35 cellular contexts compared by ENCODE assay signal in genomic region chr5:96000308-96000707, GRCh38.
"Had no signal": no experiment of that assay in that cellular context is flagged by ENCODE, and none has a peak within 500 bp of the region (broad histone marks: within the 10 kb centered on the region; RNA-seq: fewer than 3 reads in every experiment).

No MANE protein-coding gene starts in this region.

- H3K36me3 ChIP-seq: adrenal gland, brain microvascular endothelial cell, breast epithelium had no signal

- H3K36me3 Mint-ChIP-seq: activated CD4-positive, alpha-beta memory T cell treated with anti-CD3 and anti-CD28 coated beads for 36 hours; activated naive CD4-positive, alpha-beta T cell treated with anti-CD3 and anti-CD28 coated beads, Interleukin-2, amount 50 U/mL, for 72 hours; activated naive CD8-positive, alpha-beta T cell treated with anti-CD3 and anti-CD28 coated beads for 36 hours had no signal

- H3K4me3 ChIP-seq: adrenal gland, body of pancreas, breast epithelium had no signal

- FAIRE-seq: TTC549 had no signal

- ATAC-seq: activated CD8-positive, alpha-beta T cell treated with anti-CD3 and anti-CD28 coated beads for 36 hours; activated naive CD4-positive, alpha-beta T cell treated with anti-CD3 and anti-CD28 coated beads, Interleukin-2, amount 50 U/mL, for 72 hours; activated T-cell treated with anti-CD3 and anti-CD28 coated beads, Interleukin-2, amount 50 U/mL, for 4 hours; activated T-cell treated with anti-CD3 and anti-CD28 coated beads, Interleukin-2, amount 50 U/mL, for 72 hours; activated T-helper 17 cell treated with anti-CD3 and anti-CD28 coated beads, Interleukin-2, amount 50 U/mL, for 72 hours; body of pancreas had no signal

- H3K27me3 Mint-ChIP-seq: activated CD4-positive, alpha-beta T cell treated with anti-CD3 and anti-CD28 coated beads, Interleukin-2, amount 10 ng/mL, durations not matched to agents 24 days and 14 days; activated naive CD8-positive, alpha-beta T cell treated with anti-CD3 and anti-CD28 coated beads for 36 hours; activated T-helper 17 cell treated with anti-CD3 and anti-CD28 coated beads, Interleukin-2, amount 50 U/mL, for 72 hours had no signal

- H3K27ac Mint-ChIP-seq: activated B cell treated with CpG ODN at 0.5 μM for 24 hours; activated CD4-positive, alpha-beta memory T cell treated with anti-CD3 and anti-CD28 coated beads for 36 hours; activated CD4-positive, alpha-beta T cell treated with anti-CD3 and anti-CD28 coated beads, Interleukin-2, amount 10 ng/mL, durations not matched to agents 24 days and 14 days; activated CD8-positive, alpha-beta T cell treated with anti-CD3 and anti-CD28 coated beads for 36 hours; activated naive CD4-positive, alpha-beta T cell treated with anti-CD3 and anti-CD28 coated beads for 36 hours; activated naive CD4-positive, alpha-beta T cell treated with anti-CD3 and anti-CD28 coated beads, Interleukin-2, amount 50 U/mL, for 72 hours; activated naive CD8-positive, alpha-beta T cell treated with anti-CD3 and anti-CD28 coated beads for 36 hours; activated T-cell treated with anti-CD3 and anti-CD28 coated beads, Interleukin-2, amount 50 U/mL, for 72 hours; activated T-helper 1 cell treated with anti-CD3 and anti-CD28 coated beads, Interleukin-12 subunit alpha, Interleukin-12 subunit beta, Interleukin-2, Interleukin-4 antibody, amounts not matched to agents 30 ng/mL and 10 ng/mL and 1 ng/mL, durations not matched to agents 14 hours and 24 hours and 36 hours; activated T-helper 17 cell treated with anti-CD3 and anti-CD28 coated beads, Interleukin-2, amount 50 U/mL, for 72 hours; T-helper 1 cell treated with Interleukin-12 subunit alpha and Interleukin-12 subunit beta and Interleukin-4 antibody, amounts not matched to agents 30 μg/mL and 1 μg/mL, for 36 hours; T-helper 2 cell treated with Interferon-gamma antibody and Interleukin-4, amounts not matched to agents 5 μg/mL and 100 μg/mL, for 36 hours had no signal

- H3K27ac ChIP-seq: adrenal gland, body of pancreas, brain microvascular endothelial cell, breast epithelium, VCaP had no signal

- H3K4me1 Mint-ChIP-seq: activated B cell treated with CpG ODN at 0.5 μM for 24 hours had no signal

- H3K9me3 Mint-ChIP-seq: activated B cell treated with CpG ODN at 0.5 μM for 24 hours; activated CD4-positive, alpha-beta memory T cell treated with anti-CD3 and anti-CD28 coated beads for 36 hours; activated CD4-positive, alpha-beta T cell treated with anti-CD3 and anti-CD28 coated beads, Interleukin-2, amount 10 ng/mL, durations not matched to agents 24 days and 14 days; activated naive CD4-positive, alpha-beta T cell treated with anti-CD3 and anti-CD28 coated beads for 36 hours; activated naive CD4-positive, alpha-beta T cell treated with anti-CD3 and anti-CD28 coated beads, Interleukin-2, amount 50 U/mL, for 72 hours; activated naive CD8-positive, alpha-beta T cell treated with anti-CD3 and anti-CD28 coated beads for 36 hours; activated T-cell treated with anti-CD3 and anti-CD28 coated beads, Interleukin-2, amount 50 U/mL, for 4 hours; activated T-helper 17 cell treated with anti-CD3 and anti-CD28 coated beads, Interleukin-2, amount 50 U/mL, for 72 hours had no signal

- H3K9me3 ChIP-seq: adrenal gland, body of pancreas, breast epithelium had no signal

- DNase-seq: activated B cell treated with CpG ODN at 0.5 μM for 24 hours; activated CD4-positive, alpha-beta memory T cell treated with anti-CD3 and anti-CD28 coated beads for 36 hours; activated CD4-positive, alpha-beta T cell treated with anti-CD3 and anti-CD28 coated beads for 4 hours; activated CD4-positive, alpha-beta T cell treated with anti-CD3 and anti-CD28 coated beads, Interleukin-2, amount 10 ng/mL, durations not matched to agents 24 days and 14 days; activated CD4-positive, alpha-beta T cell treated with anti-CD3 and anti-CD28 coated beads, Interleukin-2, amount 50 U/mL, for 1 hour; activated CD4-positive, alpha-beta T cell treated with anti-CD3 and anti-CD28 coated beads, Interleukin-2, amount 50 U/mL, for 4 hours; activated CD4-positive, CD25-positive, alpha-beta regulatory T cell treated with anti-CD3 and anti-CD28 coated beads, Interleukin-2, amount 50 U/mL, for 72 hours; activated CD8-positive, alpha-beta memory T cell treated with anti-CD3 and anti-CD28 coated beads, Interleukin-2, amount 50 U/mL, for 4 hours; activated CD8-positive, alpha-beta T cell treated with anti-CD3 and anti-CD28 coated beads for 36 hours; activated effector memory CD4-positive, alpha-beta T cell treated with anti-CD3 and anti-CD28 coated beads, Interleukin-2, amount 50 U/mL, for 16 hours; activated gamma-delta T cell treated with Interleukin-2 at 50 U/mL for 16 hours; activated naive CD4-positive, alpha-beta T cell; activated naive CD4-positive, alpha-beta T cell treated with anti-CD3 and anti-CD28 coated beads for 36 hours; activated naive CD4-positive, alpha-beta T cell treated with anti-CD3 and anti-CD28 coated beads, Interleukin-2, amount 50 U/mL, for 16 hours; activated naive CD8-positive, alpha-beta T cell treated with anti-CD3 and anti-CD28 coated beads for 36 hours; activated T-cell treated with anti-CD3 and anti-CD28 coated beads for 4 hours; activated T-cell treated with anti-CD3 and anti-CD28 coated beads, Interleukin-2, amount 50 U/mL, for 1 hour; activated T-cell treated with anti-CD3 and anti-CD28 coated beads, Interleukin-2, amount 50 U/mL, for 4 hours; activated T-cell treated with anti-CD3 and anti-CD28 coated beads, Interleukin-2, amount 50 U/mL, for 72 hours; adrenal gland; amniotic stem cell; aorta; body of pancreas; brain microvascular endothelial cell; central memory CD4-positive, alpha-beta T cell; T-helper 1 cell; T-helper 9 cell had no signal

- H3K4me3 Mint-ChIP-seq: activated B cell treated with CpG ODN at 0.5 μM for 24 hours; activated CD4-positive, alpha-beta memory T cell treated with anti-CD3 and anti-CD28 coated beads for 36 hours; activated CD4-positive, alpha-beta T cell treated with anti-CD3 and anti-CD28 coated beads, Interleukin-2, amount 10 ng/mL, durations not matched to agents 24 days and 14 days; activated CD8-positive, alpha-beta T cell treated with anti-CD3 and anti-CD28 coated beads for 36 hours; activated naive CD4-positive, alpha-beta T cell treated with anti-CD3 and anti-CD28 coated beads for 36 hours; activated naive CD8-positive, alpha-beta T cell treated with anti-CD3 and anti-CD28 coated beads for 36 hours; activated T-cell treated with anti-CD3 and anti-CD28 coated beads, Interleukin-2, amount 50 U/mL, for 4 hours; activated T-cell treated with anti-CD3 and anti-CD28 coated beads, Interleukin-2, amount 50 U/mL, for 72 hours; activated T-helper 1 cell treated with anti-CD3 and anti-CD28 coated beads, Interleukin-12 subunit alpha, Interleukin-12 subunit beta, Interleukin-2, Interleukin-4 antibody, amounts not matched to agents 30 ng/mL and 10 ng/mL and 1 ng/mL, durations not matched to agents 14 hours and 24 hours and 36 hours; activated T-helper 17 cell treated with anti-CD3 and anti-CD28 coated beads, Interleukin-2, amount 50 U/mL, for 72 hours; T-helper 1 cell treated with Interleukin-12 subunit alpha and Interleukin-12 subunit beta and Interleukin-4 antibody, amounts not matched to agents 30 μg/mL and 1 μg/mL, for 36 hours; T-helper 2 cell treated with Interferon-gamma antibody and Interleukin-4, amounts not matched to agents 5 μg/mL and 100 μg/mL, for 36 hours had no signal

- H3K4me1 ChIP-seq: adrenal gland, breast epithelium had no signal

- H3K27me3 ChIP-seq: adrenal gland, body of pancreas, brain microvascular endothelial cell, breast epithelium had no signal
